ENCODE assay signal across 1 cellular context in the genomic region with DNA sequence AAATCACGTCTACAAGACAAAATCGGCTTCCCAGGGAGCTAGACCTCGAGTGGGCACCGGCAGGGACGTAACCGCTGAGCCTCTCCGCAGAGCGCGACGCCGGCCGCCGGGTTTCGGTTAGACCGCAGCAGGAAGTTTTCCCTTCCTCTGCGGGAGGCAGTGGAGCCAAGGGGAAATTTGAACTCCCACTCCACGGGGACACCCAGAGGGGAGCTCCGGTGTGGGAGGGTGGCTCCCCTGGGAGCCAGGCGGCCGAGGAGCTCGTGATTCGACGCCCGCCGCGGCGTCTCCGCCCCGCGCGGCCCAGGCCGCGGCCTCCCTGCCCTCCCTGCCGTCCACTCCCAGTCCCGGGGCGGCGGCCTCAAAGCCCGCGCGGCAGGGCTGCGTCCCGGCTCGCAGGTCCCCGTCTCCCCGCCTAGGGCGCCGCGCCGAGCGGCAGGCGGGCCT.
A peak's percentile ranks its signal among the peaks of the same experiment; 100 is the strongest.
TF ChIP-seq lines count a peak whose summit lies in the region.

No MANE protein-coding gene starts in this region.

TF ChIP-seq in HepG2, 621 proteins besides CTCF, POLR2A, EP300 and RAD21 (continued from another document and continues in another):
- TF ChIP-seq, protein P1, sequence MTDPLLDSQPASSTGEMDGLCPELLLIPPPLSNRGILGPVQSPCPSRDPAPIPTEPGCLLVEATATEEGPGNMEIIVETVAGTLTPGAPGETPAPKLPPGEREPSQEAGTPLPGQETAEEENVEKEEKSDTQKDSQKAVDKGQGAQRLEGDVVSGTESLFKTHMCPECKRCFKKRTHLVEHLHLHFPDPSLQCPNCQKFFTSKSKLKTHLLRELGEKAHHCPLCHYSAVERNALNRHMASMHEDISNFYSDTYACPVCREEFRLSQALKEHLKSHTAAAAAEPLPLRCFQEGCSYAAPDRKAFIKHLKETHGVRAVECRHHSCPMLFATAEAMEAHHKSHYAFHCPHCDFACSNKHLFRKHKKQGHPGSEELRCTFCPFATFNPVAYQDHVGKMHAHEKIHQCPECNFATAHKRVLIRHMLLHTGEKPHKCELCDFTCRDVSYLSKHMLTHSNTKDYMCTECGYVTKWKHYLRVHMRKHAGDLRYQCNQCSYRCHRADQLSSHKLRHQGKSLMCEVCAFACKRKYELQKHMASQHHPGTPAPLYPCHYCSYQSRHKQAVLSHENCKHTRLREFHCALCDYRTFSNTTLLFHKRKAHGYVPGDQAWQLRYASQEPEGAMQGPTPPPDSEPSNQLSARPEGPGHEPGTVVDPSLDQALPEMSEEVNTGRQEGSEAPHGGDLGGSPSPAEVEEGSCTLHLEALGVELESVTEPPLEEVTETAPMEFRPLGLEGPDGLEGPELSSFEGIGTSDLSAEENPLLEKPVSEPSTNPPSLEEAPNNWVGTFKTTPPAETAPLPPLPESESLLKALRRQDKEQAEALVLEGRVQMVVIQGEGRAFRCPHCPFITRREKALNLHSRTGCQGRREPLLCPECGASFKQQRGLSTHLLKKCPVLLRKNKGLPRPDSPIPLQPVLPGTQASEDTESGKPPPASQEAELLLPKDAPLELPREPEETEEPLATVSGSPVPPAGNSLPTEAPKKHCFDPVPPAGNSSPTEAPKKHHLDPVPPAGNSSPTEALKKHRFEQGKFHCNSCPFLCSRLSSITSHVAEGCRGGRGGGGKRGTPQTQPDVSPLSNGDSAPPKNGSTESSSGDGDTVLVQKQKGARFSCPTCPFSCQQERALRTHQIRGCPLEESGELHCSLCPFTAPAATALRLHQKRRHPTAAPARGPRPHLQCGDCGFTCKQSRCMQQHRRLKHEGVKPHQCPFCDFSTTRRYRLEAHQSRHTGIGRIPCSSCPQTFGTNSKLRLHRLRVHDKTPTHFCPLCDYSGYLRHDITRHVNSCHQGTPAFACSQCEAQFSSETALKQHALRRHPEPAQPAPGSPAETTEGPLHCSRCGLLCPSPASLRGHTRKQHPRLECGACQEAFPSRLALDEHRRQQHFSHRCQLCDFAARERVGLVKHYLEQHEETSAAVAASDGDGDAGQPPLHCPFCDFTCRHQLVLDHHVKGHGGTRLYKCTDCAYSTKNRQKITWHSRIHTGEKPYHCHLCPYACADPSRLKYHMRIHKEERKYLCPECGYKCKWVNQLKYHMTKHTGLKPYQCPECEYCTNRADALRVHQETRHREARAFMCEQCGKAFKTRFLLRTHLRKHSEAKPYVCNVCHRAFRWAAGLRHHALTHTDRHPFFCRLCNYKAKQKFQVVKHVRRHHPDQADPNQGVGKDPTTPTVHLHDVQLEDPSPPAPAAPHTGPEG (CRISPR knock-in tag; IDR thresholded peaks at IDR 0.05): peak; percentile 47; the same call in 1 of the 2 replicates
- no peak for TF ChIP-seq ZNF597 (CRISPR knock-in tag; IDR thresholded peaks at IDR 0.05)
- peak; percentile 23; the same call in 1 of the 2 replicates for TF ChIP-seq KLF6 (CRISPR knock-in tag; IDR thresholded peaks at IDR 0.05)
- TF ChIP-seq ZNF431 (CRISPR knock-in tag; IDR thresholded peaks at IDR 0.05; ENCODE audit: borderline replicate concordance, low read depth): 0 out of 2 replicates have a peak, but pooled peaks have one; percentile 27
- TF ChIP-seq ZNF354B (CRISPR knock-in tag; IDR thresholded peaks at IDR 0.05): 0 out of 2 replicates have a peak, but pooled peaks have one; percentile 18
- 0 out of 2 replicates have a peak, but pooled peaks have one; percentile 24 for TF ChIP-seq DNMT1 (CRISPR knock-in tag; IDR thresholded peaks at IDR 0.05)
- TF ChIP-seq, protein P2, sequence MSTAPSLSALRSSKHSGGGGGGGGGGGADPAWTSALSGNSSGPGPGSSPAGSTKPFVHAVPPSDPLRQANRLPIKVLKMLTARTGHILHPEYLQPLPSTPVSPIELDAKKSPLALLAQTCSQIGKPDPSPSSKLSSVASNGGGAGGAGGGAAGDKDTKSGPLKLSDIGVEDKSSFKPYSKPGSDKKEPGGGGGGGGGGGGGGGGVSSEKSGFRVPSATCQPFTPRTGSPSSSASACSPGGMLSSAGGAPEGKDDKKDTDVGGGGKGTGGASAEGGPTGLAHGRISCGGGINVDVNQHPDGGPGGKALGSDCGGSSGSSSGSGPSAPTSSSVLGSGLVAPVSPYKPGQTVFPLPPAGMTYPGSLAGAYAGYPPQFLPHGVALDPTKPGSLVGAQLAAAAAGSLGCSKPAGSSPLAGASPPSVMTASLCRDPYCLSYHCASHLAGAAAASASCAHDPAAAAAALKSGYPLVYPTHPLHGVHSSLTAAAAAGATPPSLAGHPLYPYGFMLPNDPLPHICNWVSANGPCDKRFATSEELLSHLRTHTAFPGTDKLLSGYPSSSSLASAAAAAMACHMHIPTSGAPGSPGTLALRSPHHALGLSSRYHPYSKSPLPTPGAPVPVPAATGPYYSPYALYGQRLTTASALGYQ (CRISPR knock-in tag; IDR thresholded peaks at IDR 0.05): 0 out of 2 replicates have a peak, but pooled peaks have one; percentile 40
- TF ChIP-seq ZNF605 (CRISPR knock-in tag; IDR thresholded peaks at IDR 0.05): no peak
- peak; percentile 51; the same call in 1 of the 2 replicates for TF ChIP-seq HES4 (CRISPR knock-in tag; IDR thresholded peaks at IDR 0.05; ENCODE audit: borderline replicate concordance)
- TF ChIP-seq, protein P3, sequence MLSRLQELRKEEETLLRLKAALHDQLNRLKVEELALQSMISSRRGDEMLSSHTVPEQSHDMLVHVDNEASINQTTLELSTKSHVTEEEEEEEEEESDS (CRISPR knock-in tag; IDR thresholded peaks at IDR 0.05; ENCODE audit: borderline replicate concordance): 0 out of 2 replicates have a peak, but pooled peaks have one; percentile 58
- TF ChIP-seq MAX (IDR thresholded peaks at IDR 0.05): peak; percentile 48
- TF ChIP-seq ZNF552 (CRISPR knock-in tag; IDR thresholded peaks at IDR 0.05; ENCODE audit: borderline replicate concordance): no peak
- TF ChIP-seq RNF2 (conservative IDR thresholded peaks at IDR 0.05; ENCODE audit: low read depth): peak; percentile 73; the same call in 1 of the 2 replicates
- no peak for TF ChIP-seq TP53 (CRISPR knock-in tag; conservative IDR thresholded peaks at IDR 0.05)
- peak; percentile 86 for TF ChIP-seq KMT2A (CRISPR knock-in tag; IDR thresholded peaks at IDR 0.05)
- TF ChIP-seq KAT7 (CRISPR knock-in tag; IDR thresholded peaks at IDR 0.05; ENCODE audit: borderline replicate concordance): 0 out of 2 replicates have a peak, but pooled peaks have one; percentile 3
- no peak for TF ChIP-seq DDIT3 (CRISPR knock-in tag; IDR thresholded peaks at IDR 0.05)
- no peak for TF ChIP-seq RFX1 (IDR thresholded peaks at IDR 0.05)
- TF ChIP-seq REPIN1 (CRISPR knock-in tag; IDR thresholded peaks at IDR 0.05; ENCODE audit: borderline replicate concordance, low read depth): 0 out of 2 replicates have a peak, but pooled peaks have one; percentile 33
- 0 out of 2 replicates have a peak, but pooled peaks have one; percentile 27 for TF ChIP-seq MED13 (CRISPR knock-in tag; IDR thresholded peaks at IDR 0.05)
- peak; percentile 64 for TF ChIP-seq AGO2 (optimal IDR thresholded peaks at IDR 0.05; ENCODE audit: low read depth, low read length)
- TF ChIP-seq, protein P4, sequence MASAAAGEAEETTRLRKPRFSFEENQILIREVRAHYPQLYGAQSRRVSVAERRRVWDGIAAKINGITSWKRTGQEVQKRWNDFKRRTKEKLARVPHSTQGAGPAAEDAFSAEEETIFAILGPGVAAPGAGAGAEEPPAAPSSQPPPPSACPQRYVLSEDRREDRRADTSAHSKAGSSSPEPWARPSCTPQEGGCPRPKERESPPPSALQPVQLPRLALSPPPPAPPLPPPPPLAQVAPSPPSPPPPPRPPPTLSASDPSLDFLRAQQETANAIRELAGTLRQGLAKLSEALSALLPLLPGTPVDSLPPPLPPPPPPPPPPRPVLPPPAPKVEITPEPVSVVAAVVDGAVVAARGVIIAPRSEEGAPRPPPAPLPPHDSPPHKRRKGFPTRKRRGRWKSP (CRISPR knock-in tag; IDR thresholded peaks at IDR 0.05): 0 out of 2 replicates have a peak, but pooled peaks have one; percentile 30
- TF ChIP-seq KDM2A (CRISPR knock-in tag; IDR thresholded peaks at IDR 0.05; ENCODE audit: borderline replicate concordance, low read depth): peak; percentile 17; the same call in 1 of the 2 replicates
- 0 out of 2 replicates have a peak, but pooled peaks have one; percentile 22 for TF ChIP-seq ZNF558 (CRISPR knock-in tag; IDR thresholded peaks at IDR 0.05; ENCODE audit: borderline replicate concordance)
- no peak for TF ChIP-seq TCF12 (IDR thresholded peaks at IDR 0.05)
- 0 out of 2 replicates have a peak, but pooled peaks have one; percentile 36 for TF ChIP-seq TCF12 (CRISPR knock-in tag; IDR thresholded peaks at IDR 0.05)
- TF ChIP-seq ARID2 (CRISPR knock-in tag; IDR thresholded peaks at IDR 0.05; ENCODE audit: borderline replicate concordance): 0 out of 2 replicates have a peak, but pooled peaks have one; percentile 18
- peak; percentile 88 for TF ChIP-seq ZNF777 (CRISPR knock-in tag; IDR thresholded peaks at IDR 0.05)
- no peak for TF ChIP-seq ZIK1 (CRISPR knock-in tag; IDR thresholded peaks at IDR 0.05; ENCODE audit: borderline replicate concordance, low read depth)
- 0 out of 2 replicates have a peak, but pooled peaks have one; percentile 29 for TF ChIP-seq SMAD1 (CRISPR knock-in tag; IDR thresholded peaks at IDR 0.05; ENCODE audit: borderline replicate concordance, low read depth)
- peak; percentile 36; the same call in 1 of the 2 replicates for TF ChIP-seq MEIS2 (CRISPR knock-in tag; IDR thresholded peaks at IDR 0.05)
- TF ChIP-seq, protein P5, sequence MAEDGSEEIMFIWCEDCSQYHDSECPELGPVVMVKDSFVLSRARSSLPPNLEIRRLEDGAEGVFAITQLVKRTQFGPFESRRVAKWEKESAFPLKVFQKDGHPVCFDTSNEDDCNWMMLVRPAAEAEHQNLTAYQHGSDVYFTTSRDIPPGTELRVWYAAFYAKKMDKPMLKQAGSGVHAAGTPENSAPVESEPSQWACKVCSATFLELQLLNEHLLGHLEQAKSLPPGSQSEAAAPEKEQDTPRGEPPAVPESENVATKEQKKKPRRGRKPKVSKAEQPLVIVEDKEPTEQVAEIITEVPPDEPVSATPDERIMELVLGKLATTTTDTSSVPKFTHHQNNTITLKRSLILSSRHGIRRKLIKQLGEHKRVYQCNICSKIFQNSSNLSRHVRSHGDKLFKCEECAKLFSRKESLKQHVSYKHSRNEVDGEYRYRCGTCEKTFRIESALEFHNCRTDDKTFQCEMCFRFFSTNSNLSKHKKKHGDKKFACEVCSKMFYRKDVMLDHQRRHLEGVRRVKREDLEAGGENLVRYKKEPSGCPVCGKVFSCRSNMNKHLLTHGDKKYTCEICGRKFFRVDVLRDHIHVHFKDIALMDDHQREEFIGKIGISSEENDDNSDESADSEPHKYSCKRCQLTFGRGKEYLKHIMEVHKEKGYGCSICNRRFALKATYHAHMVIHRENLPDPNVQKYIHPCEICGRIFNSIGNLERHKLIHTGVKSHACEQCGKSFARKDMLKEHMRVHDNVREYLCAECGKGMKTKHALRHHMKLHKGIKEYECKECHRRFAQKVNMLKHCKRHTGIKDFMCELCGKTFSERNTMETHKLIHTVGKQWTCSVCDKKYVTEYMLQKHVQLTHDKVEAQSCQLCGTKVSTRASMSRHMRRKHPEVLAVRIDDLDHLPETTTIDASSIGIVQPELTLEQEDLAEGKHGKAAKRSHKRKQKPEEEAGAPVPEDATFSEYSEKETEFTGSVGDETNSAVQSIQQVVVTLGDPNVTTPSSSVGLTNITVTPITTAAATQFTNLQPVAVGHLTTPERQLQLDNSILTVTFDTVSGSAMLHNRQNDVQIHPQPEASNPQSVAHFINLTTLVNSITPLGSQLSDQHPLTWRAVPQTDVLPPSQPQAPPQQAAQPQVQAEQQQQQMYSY (CRISPR knock-in tag; IDR thresholded peaks at IDR 0.05): peak; percentile 51
- TF ChIP-seq RELA (CRISPR knock-in tag; IDR thresholded peaks at IDR 0.05): no peak
- TF ChIP-seq, protein P6, sequence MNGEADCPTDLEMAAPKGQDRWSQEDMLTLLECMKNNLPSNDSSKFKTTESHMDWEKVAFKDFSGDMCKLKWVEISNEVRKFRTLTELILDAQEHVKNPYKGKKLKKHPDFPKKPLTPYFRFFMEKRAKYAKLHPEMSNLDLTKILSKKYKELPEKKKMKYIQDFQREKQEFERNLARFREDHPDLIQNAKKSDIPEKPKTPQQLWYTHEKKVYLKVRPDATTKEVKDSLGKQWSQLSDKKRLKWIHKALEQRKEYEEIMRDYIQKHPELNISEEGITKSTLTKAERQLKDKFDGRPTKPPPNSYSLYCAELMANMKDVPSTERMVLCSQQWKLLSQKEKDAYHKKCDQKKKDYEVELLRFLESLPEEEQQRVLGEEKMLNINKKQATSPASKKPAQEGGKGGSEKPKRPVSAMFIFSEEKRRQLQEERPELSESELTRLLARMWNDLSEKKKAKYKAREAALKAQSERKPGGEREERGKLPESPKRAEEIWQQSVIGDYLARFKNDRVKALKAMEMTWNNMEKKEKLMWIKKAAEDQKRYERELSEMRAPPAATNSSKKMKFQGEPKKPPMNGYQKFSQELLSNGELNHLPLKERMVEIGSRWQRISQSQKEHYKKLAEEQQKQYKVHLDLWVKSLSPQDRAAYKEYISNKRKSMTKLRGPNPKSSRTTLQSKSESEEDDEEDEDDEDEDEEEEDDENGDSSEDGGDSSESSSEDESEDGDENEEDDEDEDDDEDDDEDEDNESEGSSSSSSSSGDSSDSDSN (CRISPR knock-in tag; IDR thresholded peaks at IDR 0.05): peak; percentile 98; the same call in 1 of the 2 replicates
- TF ChIP-seq CC2D1A (CRISPR knock-in tag; IDR thresholded peaks at IDR 0.05): no peak
- TF ChIP-seq ZNF768 (CRISPR knock-in tag; IDR thresholded peaks at IDR 0.05): peak; percentile 31; the same call in 1 of the 2 replicates
- TF ChIP-seq TOE1 (CRISPR knock-in tag; IDR thresholded peaks at IDR 0.05): no peak
